In the genomic region with DNA sequence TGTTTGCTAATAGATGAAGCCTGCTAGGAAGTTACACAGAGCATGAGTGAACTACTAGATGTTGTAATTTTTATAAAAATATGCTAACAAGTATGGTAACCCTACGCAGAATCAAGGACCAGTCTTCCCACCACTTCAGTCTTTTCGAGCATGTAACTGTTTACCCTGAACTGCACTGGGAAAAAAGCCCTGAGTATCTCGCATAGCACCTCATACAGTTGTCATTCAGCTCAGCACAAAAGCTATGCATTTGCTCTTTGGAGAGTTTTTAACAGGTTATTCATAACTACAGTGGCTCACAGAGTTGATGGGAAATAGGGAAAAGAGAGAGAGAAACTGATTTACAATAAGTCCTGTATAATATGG, we compare ENCODE assay signal across 22 cellular contexts. TPM values are rescaled to one million over a fixed set of nuclear protein-coding genes. Genes with fewer than 3 reads are reported as not detected.
A peak's percentile ranks its signal among the peaks of the same experiment; 100 is the strongest.
DNase-seq lines count a peak whose midpoint lies in the region; ATAC-seq and TF ChIP-seq lines count a peak whose summit lies in the region.
"Had no signal": no experiment of that assay in that cellular context is flagged by ENCODE, and none has a peak within 500 bp of the region (broad histone marks: within the 10 kb centered on the region; RNA-seq: fewer than 3 reads in every experiment).

No MANE protein-coding gene starts in this region.

- H3K4me2 ChIP-seq in neural cell (ENCODE audit: low read length): no peak overlapping the region
- H3K4me2 ChIP-seq: A549; BLaER1 treated with 17β-estradiol and CSF1 and Interleukin-3, amounts not matched to agents 10 nM and 100 nM had no signal

- TF ChIP-seq RAD21 in liver (IDR thresholded peaks at IDR 0.05) (no peak), neural cell (conservative IDR thresholded peaks at IDR 0.05) (no peak)

- DNase-seq in left lobe of liver (ENCODE audit: low spot score): no peak
- DNase-seq in HFFc6: no peak
- DNase-seq: 8988T; ACHN; AML-193; BE2C; CD4-positive, alpha-beta T cell; CD8-positive, alpha-beta memory T cell; DMS 273 treated with DMSO at 0.1 percent for 48 hours; DMS79; EL; GDM1; GOT3 had no signal

- peaks cover 21% of the 10 kb centered on the region for H3K4me1 Mint-ChIP-seq in HFFc6 (ENCODE audit: low read depth)
- H3K4me1 Mint-ChIP-seq: CD14-positive monocyte; CD8-positive, alpha-beta memory T cell had no signal

- peaks cover 2 to 8% (median 4%) of the 10 kb centered on the region in 4 donors for H3K36me3 ChIP-seq in liver (ENCODE audit: control insufficient read depth in 4 of 4, insufficient read depth in 3 of 4, low read depth in 1 of 4, low read length in 3 of 4)
- H3K36me3 ChIP-seq in neural cell (ENCODE audit: insufficient read depth, low read length): peaks cover 14% of the 10 kb centered on the region
- H3K36me3 ChIP-seq: BE2C had no signal

- H3K27ac Mint-ChIP-seq in HFFc6: no peak overlapping the region
- H3K27ac Mint-ChIP-seq: CD14-positive monocyte; CD4-positive, alpha-beta T cell had no signal

- H4K20me1 ChIP-seq in neural cell (ENCODE audit: insufficient read depth): no peaks in the 10 kb centered on the region

- WGBS in liver: 36% methylated on average over 3 of the region's 3 CpGs

- H3K9me3 ChIP-seq in liver (ENCODE audit: control insufficient read depth in 4 of 4, low read length in 3 of 4): no peaks in the 10 kb centered on the region
- H3K9me3 ChIP-seq in neural cell (ENCODE audit: low read length): no peaks in the 10 kb centered on the region
- H3K9me3 ChIP-seq: A549; BE2C; BLaER1 treated with 17β-estradiol and CSF1 and Interleukin-3, amounts not matched to agents 10 nM and 100 nM; HAP-1 had no signal

- H3K9me3 Mint-ChIP-seq in HFFc6: no peaks in the 10 kb centered on the region
- H3K9me3 Mint-ChIP-seq: CD14-positive monocyte; CD4-positive, alpha-beta T cell; CD8-positive, alpha-beta memory T cell had no signal

- H3K27ac ChIP-seq in liver (ENCODE audit: low read depth in 1 of 2, low read length in 2 of 2): peak overlapping the region; percentile 74 to 79
- no peak overlapping the region for H3K27ac ChIP-seq in neural cell (ENCODE audit: low read length)
- H3K27ac ChIP-seq: A549; BLaER1 treated with 17β-estradiol and CSF1 and Interleukin-3, amounts not matched to agents 10 nM and 100 nM had no signal

- H3F3A ChIP-seq in neural cell (ENCODE audit: insufficient read depth, low read length, poor library complexity, severe bottlenecking): no peaks in the 10 kb centered on the region

- H3K4me1 ChIP-seq in liver (ENCODE audit: control insufficient read depth in 4 of 4, insufficient read depth in 4 of 4, low read length in 3 of 4): peaks cover 2 to 31% (median 9%) of the 10 kb centered on the region in 4 donors
- H3K4me1 ChIP-seq: A549; BE2C; BLaER1 treated with 17β-estradiol and CSF1 and Interleukin-3, amounts not matched to agents 10 nM and 100 nM had no signal

- H3K27me3 Mint-ChIP-seq in HFFc6 (ENCODE audit: insufficient read depth): no peaks in the 10 kb centered on the region
- H3K27me3 Mint-ChIP-seq: CD4-positive, alpha-beta T cell; CD8-positive, alpha-beta memory T cell had no signal

- H3K36me3 Mint-ChIP-seq in HFFc6 (ENCODE audit: low read depth): peaks cover 54% of the 10 kb centered on the region

- H3K9ac ChIP-seq in liver (ENCODE audit: low read depth in 1 of 2, low read length in 2 of 2): no peak overlapping the region
- no peak overlapping the region for H3K9ac ChIP-seq in neural cell (ENCODE audit: low read length)
- H3K9ac ChIP-seq: BLaER1 treated with 17β-estradiol and CSF1 and Interleukin-3, amounts not matched to agents 10 nM and 100 nM had no signal

- peaks cover 33% of the 10 kb centered on the region for H3K79me2 ChIP-seq in neural cell (replicated peaks; ENCODE audit: insufficient read depth, low read length)

- no peak overlapping the region for H2AFZ ChIP-seq in neural cell (ENCODE audit: low read depth, low read length)

- H3K4me3 Mint-ChIP-seq in HFFc6: no peak overlapping the region
- H3K4me3 Mint-ChIP-seq: CD14-positive monocyte; CD4-positive, alpha-beta T cell; CD8-positive, alpha-beta memory T cell had no signal

- peak; percentile 52 for ATAC-seq in left lobe of liver
- ATAC-seq in HG03108 (IDR thresholded peaks at IDR 0.05; ENCODE audit: unreplicated experiment): no peak
- ATAC-seq in GM19395 (IDR thresholded peaks at IDR 0.05; ENCODE audit: unreplicated experiment): no peak
- ATAC-seq: A549, GM12878 had no signal

- H3K4me3 ChIP-seq in liver (ENCODE audit: low read depth in 1 of 3, low read length in 3 of 3): no peak overlapping the region
- peak overlapping the region; percentile 0 for H3K4me3 ChIP-seq in neural cell (ENCODE audit: low read length)
- H3K4me3 ChIP-seq: A549; BLaER1 treated with 17β-estradiol and CSF1 and Interleukin-3, amounts not matched to agents 10 nM and 100 nM; GM12878; HAP-1 had no signal

- no peak for TF ChIP-seq CTCF in liver (IDR thresholded peaks at IDR 0.05; ENCODE audit: low read depth, low read length, missing input control)
- TF ChIP-seq CTCF in neural cell (IDR thresholded peaks at IDR 0.05; ENCODE audit: poor library complexity, severe bottlenecking): no peak
- TF ChIP-seq CTCF in HFFc6 (IDR thresholded peaks at IDR 0.05): no peak

- TF ChIP-seq EP300 in neural cell (conservative IDR thresholded peaks at IDR 0.05; ENCODE audit: poor library complexity, severe bottlenecking): no peak

- H3K27me3 ChIP-seq in liver (ENCODE audit: control insufficient read depth in 4 of 4, insufficient read depth in 4 of 4, low read length in 3 of 4): no peaks in the 10 kb centered on the region
- H3K27me3 ChIP-seq in neural cell (ENCODE audit: insufficient read depth, low read depth, low read length): no peaks in the 10 kb centered on the region
- H3K27me3 ChIP-seq: BE2C; BLaER1 treated with 17β-estradiol and CSF1 and Interleukin-3, amounts not matched to agents 10 nM and 100 nM had no signal

- H3K9me2 ChIP-seq in neural cell (ENCODE audit: insufficient read depth, low read length): no peaks in the 10 kb centered on the region

TF ChIP-seq in liver, 16 proteins besides CTCF, POLR2A, EP300 and RAD21 (continues in another document):
- TF ChIP-seq, protein P1, sequence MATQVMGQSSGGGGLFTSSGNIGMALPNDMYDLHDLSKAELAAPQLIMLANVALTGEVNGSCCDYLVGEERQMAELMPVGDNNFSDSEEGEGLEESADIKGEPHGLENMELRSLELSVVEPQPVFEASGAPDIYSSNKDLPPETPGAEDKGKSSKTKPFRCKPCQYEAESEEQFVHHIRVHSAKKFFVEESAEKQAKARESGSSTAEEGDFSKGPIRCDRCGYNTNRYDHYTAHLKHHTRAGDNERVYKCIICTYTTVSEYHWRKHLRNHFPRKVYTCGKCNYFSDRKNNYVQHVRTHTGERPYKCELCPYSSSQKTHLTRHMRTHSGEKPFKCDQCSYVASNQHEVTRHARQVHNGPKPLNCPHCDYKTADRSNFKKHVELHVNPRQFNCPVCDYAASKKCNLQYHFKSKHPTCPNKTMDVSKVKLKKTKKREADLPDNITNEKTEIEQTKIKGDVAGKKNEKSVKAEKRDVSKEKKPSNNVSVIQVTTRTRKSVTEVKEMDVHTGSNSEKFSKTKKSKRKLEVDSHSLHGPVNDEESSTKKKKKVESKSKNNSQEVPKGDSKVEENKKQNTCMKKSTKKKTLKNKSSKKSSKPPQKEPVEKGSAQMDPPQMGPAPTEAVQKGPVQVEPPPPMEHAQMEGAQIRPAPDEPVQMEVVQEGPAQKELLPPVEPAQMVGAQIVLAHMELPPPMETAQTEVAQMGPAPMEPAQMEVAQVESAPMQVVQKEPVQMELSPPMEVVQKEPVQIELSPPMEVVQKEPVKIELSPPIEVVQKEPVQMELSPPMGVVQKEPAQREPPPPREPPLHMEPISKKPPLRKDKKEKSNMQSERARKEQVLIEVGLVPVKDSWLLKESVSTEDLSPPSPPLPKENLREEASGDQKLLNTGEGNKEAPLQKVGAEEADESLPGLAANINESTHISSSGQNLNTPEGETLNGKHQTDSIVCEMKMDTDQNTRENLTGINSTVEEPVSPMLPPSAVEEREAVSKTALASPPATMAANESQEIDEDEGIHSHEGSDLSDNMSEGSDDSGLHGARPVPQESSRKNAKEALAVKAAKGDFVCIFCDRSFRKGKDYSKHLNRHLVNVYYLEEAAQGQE (IDR thresholded peaks at IDR 0.05): no peak
- TF ChIP-seq TAF1 (conservative IDR thresholded peaks at IDR 0.05) (no peak), NR2F2 (IDR thresholded peaks at IDR 0.05) (no peak), FOXA2 (IDR thresholded peaks at IDR 0.05) (no peak), YY1 (IDR thresholded peaks at IDR 0.05) (no peak)

TF ChIP-seq in neural cell, 6 proteins besides CTCF, POLR2A, EP300 and RAD21 (continues in another document):
- TF ChIP-seq EZH2 (IDR thresholded peaks at IDR 0.05; ENCODE audit: borderline replicate concordance, insufficient read depth, low read length, poor library complexity, severe bottlenecking) (no peak), POLR2AphosphoS5 (IDR thresholded peaks at IDR 0.05) (no peak), SMC3 (conservative IDR thresholded peaks at IDR 0.05; ENCODE audit: poor library complexity) (no peak)

RNA-seq across cellular contexts. Expression of a gene that starts 42.7 kb away (rescaled TPM):
- total RNA-seq in left lobe of liver (16.9 TPM), liver (10 to 100 TPM; 29.9 to 45.2 TPM)
- polyA plus RNA-seq in liver (10 to 100 TPM; 20.4 to 26.4 TPM), neural cell (530 and 561 TPM in 2 replicates)
- polyA minus RNA-seq in neural cell: 391 and 451 TPM in 2 replicates
- 100 to 1,000 TPM in 5 of 6 experiments, 10 to 100 TPM in 1; 98.1 to 111 (median 105) TPM for total RNA-seq in HFFc6 (2021; fragmentation: NEBNext Ultra II Directional; extraction: Animal tissue kit (Norgen Biotek cat#: 25700))
